In genomic region chr12:113591480-113591971, GRCh38 we compare ENCODE assay signal across 8 cellular contexts.
DNase-seq lines count a peak whose midpoint lies in the region; ATAC-seq, FAIRE-seq and TF ChIP-seq lines count a peak whose summit lies in the region.

No MANE protein-coding gene starts in this region.

- no peak for TF ChIP-seq CTCF in astrocyte (IDR thresholded peaks at IDR 0.05; ENCODE audit: insufficient read depth, low read depth, low read length)

- H3K27me3 ChIP-seq in astrocyte (ENCODE audit: insufficient read depth, low read length), result peaks cover 5% of the 10 kb centered on the region

- H3K4me1 ChIP-seq in astrocyte (ENCODE audit: insufficient read depth, low read length), result no peaks in the 10 kb centered on the region

- no peak for FAIRE-seq in astrocyte (lab: Jason Lieb, UNC)

- no peaks in the 10 kb centered on the region for H3K36me3 Mint-ChIP-seq in activated CD4-positive, alpha-beta T cell treated with anti-CD3 and anti-CD28 coated beads, Interleukin-2, amount 10 ng/mL, durations not matched to agents 24 days and 14 days (ENCODE audit: low read depth)
- H3K36me3 Mint-ChIP-seq in activated CD4-positive, alpha-beta T cell treated with anti-CD3 and anti-CD28 coated beads, Interleukin-2, amount 10 ng/mL, durations not matched to agents 7 days and 5 days (ENCODE audit: low read depth), result no peaks in the 10 kb centered on the region
- no peaks in the 10 kb centered on the region for H3K36me3 Mint-ChIP-seq in astrocyte (ENCODE audit: low read depth, unreplicated experiment)

- no peaks in the 10 kb centered on the region for H3K36me3 ChIP-seq in astrocyte (ENCODE audit: insufficient read depth, low read length)

- no peak overlapping the region for H3K4me3 ChIP-seq in astrocyte (ENCODE audit: insufficient read depth, low read depth, low read length)

- no peaks in the 10 kb centered on the region for H4K20me1 ChIP-seq in astrocyte (ENCODE audit: insufficient read depth, low read length)

- H3K4me1 Mint-ChIP-seq in activated CD4-positive, alpha-beta T cell treated with anti-CD3 and anti-CD28 coated beads, Interleukin-2, amount 10 ng/mL, durations not matched to agents 24 days and 14 days, result no peaks in the 10 kb centered on the region
- peaks cover 5% of the 10 kb centered on the region for H3K4me1 Mint-ChIP-seq in activated CD4-positive, alpha-beta T cell treated with anti-CD3 and anti-CD28 coated beads, Interleukin-2, amount 10 ng/mL, durations not matched to agents 7 days and 5 days
- H3K4me1 Mint-ChIP-seq in astrocyte (ENCODE audit: low read depth, unreplicated experiment), result peaks cover 8% of the 10 kb centered on the region

- H3K9me3 Mint-ChIP-seq in activated CD4-positive, alpha-beta T cell treated with anti-CD3 and anti-CD28 coated beads, Interleukin-2, amount 10 ng/mL, durations not matched to agents 24 days and 14 days, result peaks cover 6% of the 10 kb centered on the region
- H3K9me3 Mint-ChIP-seq in activated CD4-positive, alpha-beta T cell treated with anti-CD3 and anti-CD28 coated beads, Interleukin-2, amount 10 ng/mL, durations not matched to agents 7 days and 5 days, result peaks cover 6% of the 10 kb centered on the region
- peaks cover 3% of the 10 kb centered on the region for H3K9me3 Mint-ChIP-seq in astrocyte (ENCODE audit: unreplicated experiment)

- CTCF ChIA-PET in activated CD4-positive, alpha-beta T cell treated with anti-CD3 and anti-CD28 coated beads, Interleukin-2, amount 10 ng/mL, durations not matched to agents 7 days and 5 days (lab: Charles Lee), result no interaction called here

- intact Hi-C loops in activated CD4-positive, alpha-beta T cell treated with anti-CD3 and anti-CD28 coated beads, Interleukin-2, amount 10 ng/mL, durations not matched to agents 24 days and 14 days (cut with micrococcal nuclease), result no loop called here

- no peak overlapping the region for H3K27ac ChIP-seq in astrocyte (ENCODE audit: low read depth, low read length)

- H3K9ac ChIP-seq in astrocyte (ENCODE audit: low read length), result no peak overlapping the region

- POLR2A ChIA-PET in activated CD4-positive, alpha-beta T cell treated with anti-CD3 and anti-CD28 coated beads, Interleukin-2, amount 10 ng/mL, durations not matched to agents 7 days and 5 days (lab: Charles Lee), result no interaction called here

- no peak overlapping the region for H3K4me2 ChIP-seq in astrocyte (ENCODE audit: low read length)

- H2AFZ ChIP-seq in astrocyte (ENCODE audit: low read depth, low read length), result no peak overlapping the region

- no peak for ATAC-seq in HG02642 (IDR thresholded peaks at IDR 0.05; ENCODE audit: poor library complexity, unreplicated experiment)

- no peaks in the 10 kb centered on the region for H3K9me3 ChIP-seq in astrocyte (ENCODE audit: insufficient read depth, low read depth, low read length)

- H3K27me3 Mint-ChIP-seq in activated CD4-positive, alpha-beta T cell treated with anti-CD3 and anti-CD28 coated beads, Interleukin-2, amount 10 ng/mL, durations not matched to agents 24 days and 14 days, result peaks cover 14% of the 10 kb centered on the region
- H3K27me3 Mint-ChIP-seq in activated CD4-positive, alpha-beta T cell treated with anti-CD3 and anti-CD28 coated beads, Interleukin-2, amount 10 ng/mL, durations not matched to agents 7 days and 5 days, result peaks cover 25% of the 10 kb centered on the region
- H3K27me3 Mint-ChIP-seq in astrocyte (ENCODE audit: low read depth, unreplicated experiment), result peaks cover 49% of the 10 kb centered on the region

- H3K79me2 ChIP-seq in astrocyte (ENCODE audit: insufficient read depth, low read length), result no peaks in the 10 kb centered on the region

- DNase-seq in activated CD4-positive, alpha-beta T cell treated with anti-CD3 and anti-CD28 coated beads, Interleukin-2, amount 10 ng/mL, durations not matched to agents 24 days and 14 days, result peak; percentile 55
- no peak for DNase-seq in activated CD4-positive, alpha-beta T cell treated with anti-CD3 and anti-CD28 coated beads, Interleukin-2, amount 10 ng/mL, durations not matched to agents 7 days and 5 days
- peak; percentile 8 to 27 for DNase-seq in NCI-H1930 (lab: John Stamatoyannopoulos, UW)
- DNase-seq in astrocyte (ENCODE audit: low read depth), result no peak
- DNase-seq in stimulated activated CD8-positive, alpha-beta memory T cell treated with anti-CD3 and anti-CD28 coated beads, Interleukin-4, amount 100 ng/mL, for 48 hours, result peak; percentile 28
- DNase-seq in AG08396 (ENCODE audit: low spot score), result no peak
- no peak for DNase-seq in stimulated activated CD4-positive, alpha-beta T cell treated with anti-CD3 and anti-CD28 coated beads, Interleukin-4, amount 100 ng/mL, for 4 hours

- peak overlapping the region; percentile 46 for H3K4me3 Mint-ChIP-seq in activated CD4-positive, alpha-beta T cell treated with anti-CD3 and anti-CD28 coated beads, Interleukin-2, amount 10 ng/mL, durations not matched to agents 24 days and 14 days
- H3K4me3 Mint-ChIP-seq in activated CD4-positive, alpha-beta T cell treated with anti-CD3 and anti-CD28 coated beads, Interleukin-2, amount 10 ng/mL, durations not matched to agents 7 days and 5 days, result no peak overlapping the region
- peak overlapping the region; percentile 73 for H3K4me3 Mint-ChIP-seq in astrocyte (ENCODE audit: unreplicated experiment)

- no peak overlapping the region for H3K27ac Mint-ChIP-seq in activated CD4-positive, alpha-beta T cell treated with anti-CD3 and anti-CD28 coated beads, Interleukin-2, amount 10 ng/mL, durations not matched to agents 24 days and 14 days
- H3K27ac Mint-ChIP-seq in activated CD4-positive, alpha-beta T cell treated with anti-CD3 and anti-CD28 coated beads, Interleukin-2, amount 10 ng/mL, durations not matched to agents 7 days and 5 days, result no peak overlapping the region
- H3K27ac Mint-ChIP-seq in astrocyte (ENCODE audit: unreplicated experiment), result no peak overlapping the region

Comparison
In these comparisons a context has a peak if more than half of its experiments do, and no peak if none do; other contexts are left out.
1. DNase-seq: peak in activated CD4-positive, alpha-beta T cell treated with anti-CD3 and anti-CD28 coated beads, Interleukin-2, amount 10 ng/mL, durations not matched to agents 24 days and 14 days (single experiment), NCI-H1930 (2 of 2) and stimulated activated CD8-positive, alpha-beta memory T cell treated with anti-CD3 and anti-CD28 coated beads, Interleukin-4, amount 100 ng/mL, for 48 hours (single experiment); none in activated CD4-positive, alpha-beta T cell treated with anti-CD3 and anti-CD28 coated beads, Interleukin-2, amount 10 ng/mL, durations not matched to agents 7 days and 5 days (single experiment), astrocyte (single experiment), AG08396 (single experiment) and stimulated activated CD4-positive, alpha-beta T cell treated with anti-CD3 and anti-CD28 coated beads, Interleukin-4, amount 100 ng/mL, for 4 hours (0 of 2).